23 cellular contexts compared by ENCODE assay signal in genomic region chr4:134905061-134905460, GRCh38.
"Had no signal": no experiment of that assay in that cellular context is flagged by ENCODE, and none has a peak within 500 bp of the region (broad histone marks: within the 10 kb centered on the region; RNA-seq: fewer than 3 reads in every experiment).

No MANE protein-coding gene starts in this region.

- H3K27me3 ChIP-seq: heart right ventricle, ovary, upper lobe of left lung had no signal

- H3K4me3 Mint-ChIP-seq: activated CD4-positive, alpha-beta T cell treated with anti-CD3 and anti-CD28 coated beads, Interleukin-2, amount 10 ng/mL, durations not matched to agents 7 days and 5 days; activated CD8-positive, alpha-beta memory T cell treated with anti-CD3 and anti-CD28 coated beads, Interleukin-2, amount 10 ng/mL, durations not matched to agents 7 days and 5 days; activated CD8-positive, alpha-beta T cell treated with anti-CD3 and anti-CD28 coated beads for 36 hours; activated naive CD4-positive, alpha-beta T cell treated with anti-CD3 and anti-CD28 coated beads, Interleukin-2, amount 10 ng/mL, durations not matched to agents 7 days and 5 days; naive B cell had no signal

- H3K27me3 Mint-ChIP-seq: activated CD4-positive, alpha-beta T cell treated with anti-CD3 and anti-CD28 coated beads, Interleukin-2, amount 10 ng/mL, durations not matched to agents 7 days and 5 days; activated CD8-positive, alpha-beta memory T cell treated with anti-CD3 and anti-CD28 coated beads, Interleukin-2, amount 10 ng/mL, durations not matched to agents 7 days and 5 days; activated CD8-positive, alpha-beta T cell treated with anti-CD3 and anti-CD28 coated beads for 36 hours; activated naive CD4-positive, alpha-beta T cell treated with anti-CD3 and anti-CD28 coated beads, Interleukin-2, amount 10 ng/mL, durations not matched to agents 7 days and 5 days; naive B cell had no signal

- H3K4me1 ChIP-seq: heart right ventricle, lower lobe of right lung, prostate gland, upper lobe of left lung had no signal

- ATAC-seq: activated CD8-positive, alpha-beta memory T cell treated with anti-CD3 and anti-CD28 coated beads, Interleukin-2, amount 10 ng/mL, durations not matched to agents 7 days and 5 days; activated CD8-positive, alpha-beta T cell treated with anti-CD3 and anti-CD28 coated beads for 36 hours; heart right ventricle; left lobe of liver; lower lobe of right lung had no signal

- H3K27ac ChIP-seq: heart right ventricle, lower lobe of right lung, ovary, prostate gland, upper lobe of left lung had no signal

- H3K4me3 ChIP-seq: heart right ventricle, lower lobe of right lung, ovary, prostate gland, upper lobe of left lung had no signal

- H3K9me3 ChIP-seq: heart right ventricle, lower lobe of right lung, ovary, prostate gland, upper lobe of left lung had no signal

- H3K36me3 ChIP-seq: heart right ventricle, lower lobe of right lung, ovary, prostate gland, upper lobe of left lung had no signal

- DNase-seq: activated CD4-positive, alpha-beta T cell treated with anti-CD3 and anti-CD28 coated beads, Interleukin-2, amount 10 ng/mL, durations not matched to agents 7 days and 5 days; activated CD4-positive, CD25-positive, alpha-beta regulatory T cell treated with anti-CD3 and anti-CD28 coated beads, Interleukin-2, amount 50 U/mL, for 72 hours; activated CD8-positive, alpha-beta memory T cell treated with anti-CD3 and anti-CD28 coated beads, Interleukin-2, amount 10 ng/mL, durations not matched to agents 7 days and 5 days; activated CD8-positive, alpha-beta T cell treated with anti-CD3 and anti-CD28 coated beads for 36 hours; activated effector memory CD4-positive, alpha-beta T cell treated with anti-CD3 and anti-CD28 coated beads, Interleukin-2, amount 50 U/mL, for 16 hours; activated naive CD4-positive, alpha-beta T cell treated with anti-CD3 and anti-CD28 coated beads, Interleukin-2, amount 10 ng/mL, durations not matched to agents 7 days and 5 days; activated T-cell treated with anti-CD3 and anti-CD28 coated beads for 4 hours; amygdala; cerebellar nuclear complex; cortex of kidney; erythroblast; foreskin fibroblast; heart right ventricle; kidney; lower lobe of right lung; naive B cell; ovary; stimulated activated CD4-positive, alpha-beta T cell treated with anti-CD3 and anti-CD28 coated beads, Interleukin-2, amount 100 ng/mL, for 48 hours; stimulated activated CD8-positive, alpha-beta memory T cell treated with anti-CD3 and anti-CD28 coated beads, Interleukin-4, amount 100 ng/mL, for 48 hours; stimulated activated naive CD4-positive, alpha-beta T cell treated with Interleukin-2 at 50 U/mL for 16 hours; upper lobe of left lung had no signal

- H3K27ac Mint-ChIP-seq: activated CD4-positive, alpha-beta T cell treated with anti-CD3 and anti-CD28 coated beads, Interleukin-2, amount 10 ng/mL, durations not matched to agents 7 days and 5 days; activated CD8-positive, alpha-beta memory T cell treated with anti-CD3 and anti-CD28 coated beads, Interleukin-2, amount 10 ng/mL, durations not matched to agents 7 days and 5 days; activated CD8-positive, alpha-beta T cell treated with anti-CD3 and anti-CD28 coated beads for 36 hours; activated naive CD4-positive, alpha-beta T cell treated with anti-CD3 and anti-CD28 coated beads, Interleukin-2, amount 10 ng/mL, durations not matched to agents 7 days and 5 days; naive B cell had no signal

- H3K4me1 Mint-ChIP-seq: activated CD4-positive, alpha-beta T cell treated with anti-CD3 and anti-CD28 coated beads, Interleukin-2, amount 10 ng/mL, durations not matched to agents 7 days and 5 days; activated CD8-positive, alpha-beta memory T cell treated with anti-CD3 and anti-CD28 coated beads, Interleukin-2, amount 10 ng/mL, durations not matched to agents 7 days and 5 days; activated naive CD4-positive, alpha-beta T cell treated with anti-CD3 and anti-CD28 coated beads, Interleukin-2, amount 10 ng/mL, durations not matched to agents 7 days and 5 days; naive B cell had no signal

- H3K36me3 Mint-ChIP-seq: activated CD8-positive, alpha-beta memory T cell treated with anti-CD3 and anti-CD28 coated beads, Interleukin-2, amount 10 ng/mL, durations not matched to agents 7 days and 5 days; activated naive CD4-positive, alpha-beta T cell treated with anti-CD3 and anti-CD28 coated beads, Interleukin-2, amount 10 ng/mL, durations not matched to agents 7 days and 5 days; naive B cell had no signal
